In genomic region chr22:19178065-19178658, GRCh38 we compare ENCODE assay signal across 8 cellular contexts. TPM values are rescaled to one million over a fixed set of nuclear protein-coding genes. Genes with fewer than 3 reads are reported as not detected.
DNase-seq lines count a peak whose midpoint lies in the region; ATAC-seq and TF ChIP-seq lines count a peak whose summit lies in the region.

No MANE protein-coding gene starts in this region.

- peak overlapping the region; percentile 85 for H3K4me2 ChIP-seq in fibroblast of lung (ENCODE audit: extremely low read depth, insufficient read depth, low read length)

- DNase-seq in LHCN-M2 (ENCODE audit: low read depth), result peak; percentile 22
- DNase-seq in activated T-cell treated with anti-CD3 and anti-CD28 coated beads, Interleukin-2, amount 50 U/mL, for 24 hours, result no peak
- peak; percentile 11 to 15 for DNase-seq in fibroblast of lung (ENCODE audit: low read depth in 2 of 2)
- no peak for DNase-seq in inferior parietal cortex (ENCODE audit: extremely low spot score)
- DNase-seq in NCI-H2107 treated with DMSO at 0.1 percent for 48 hours (lab: John Stamatoyannopoulos, UW; ENCODE audit: unreplicated experiment), result no peak

- ATAC-seq in GM21786 (IDR thresholded peaks at IDR 0.05; ENCODE audit: unreplicated experiment), result peak; percentile 19

- no peaks in the 10 kb centered on the region for H4K20me1 ChIP-seq in fibroblast of lung (ENCODE audit: control insufficient read depth, extremely low read depth, insufficient read depth, low read length)

- peaks cover 23% of the 10 kb centered on the region for H3K4me1 ChIP-seq in fibroblast of lung (ENCODE audit: control insufficient read depth, extremely low read depth, insufficient read depth, low read length)

- peaks cover 24% of the 10 kb centered on the region for H3K36me3 Mint-ChIP-seq in activated T-cell treated with anti-CD3 and anti-CD28 coated beads, Interleukin-2, amount 50 U/mL, for 24 hours (ENCODE audit: low read depth)
- no peaks in the 10 kb centered on the region for H3K36me3 Mint-ChIP-seq in nephron (ENCODE audit: low read depth)

- no peaks in the 10 kb centered on the region for H3K27me3 Mint-ChIP-seq in activated T-cell treated with anti-CD3 and anti-CD28 coated beads, Interleukin-2, amount 50 U/mL, for 24 hours
- peaks cover 1% of the 10 kb centered on the region for H3K27me3 Mint-ChIP-seq in nephron (ENCODE audit: low read depth)

- H2AFZ ChIP-seq in fibroblast of lung (ENCODE audit: low read length), result no peak overlapping the region

- H3K9ac ChIP-seq in fibroblast of lung (ENCODE audit: insufficient read depth, low read length), result peak overlapping the region; percentile 86

- H3K27me3 ChIP-seq in fibroblast of lung (ENCODE audit: control insufficient read depth, insufficient read depth, low read length), result no peaks in the 10 kb centered on the region

- H3K9me3 ChIP-seq in fibroblast of lung (ENCODE audit: control insufficient read depth, insufficient read depth, low read depth, low read length), result no peaks in the 10 kb centered on the region

- peaks cover 11% of the 10 kb centered on the region for H3K36me3 ChIP-seq in fibroblast of lung (ENCODE audit: control insufficient read depth, insufficient read depth, low read length)

- peak overlapping the region; percentile 74 for H3K4me3 Mint-ChIP-seq in activated T-cell treated with anti-CD3 and anti-CD28 coated beads, Interleukin-2, amount 50 U/mL, for 24 hours
- H3K4me3 Mint-ChIP-seq in nephron, result peak overlapping the region; percentile 41 to 75 (median 69)

- peaks cover 32% of the 10 kb centered on the region for H3K79me2 ChIP-seq in fibroblast of lung (ENCODE audit: control insufficient read depth, insufficient read depth, low read length)

- TF ChIP-seq CTCF in GM12875 (IDR thresholded peaks at IDR 0.05; ENCODE audit: borderline replicate concordance, insufficient read depth, low read depth, low read length), result no peak
- TF ChIP-seq CTCF in fibroblast of lung (conservative IDR thresholded peaks at IDR 0.05 in 1 of 2, IDR thresholded peaks at IDR 0.05 in 1 of 2; ENCODE audit: low read depth in 1 of 2, low read length in 2 of 2), result no peak
- no peak for TF ChIP-seq CTCF in nephron (IDR thresholded peaks at IDR 0.05; ENCODE audit: unreplicated experiment in 3 of 3)

- H3K9me3 Mint-ChIP-seq in activated T-cell treated with anti-CD3 and anti-CD28 coated beads, Interleukin-2, amount 50 U/mL, for 24 hours, result no peaks in the 10 kb centered on the region
- H3K9me3 Mint-ChIP-seq in nephron, result no peaks in the 10 kb centered on the region

- H3K27ac ChIP-seq in fibroblast of lung (ENCODE audit: insufficient read depth, low read length), result peak overlapping the region; percentile 82

- H3K4me1 Mint-ChIP-seq in activated T-cell treated with anti-CD3 and anti-CD28 coated beads, Interleukin-2, amount 50 U/mL, for 24 hours (ENCODE audit: low read depth), result peaks cover 46% of the 10 kb centered on the region
- peaks cover 18% of the 10 kb centered on the region for H3K4me1 Mint-ChIP-seq in nephron

- peak overlapping the region; percentile 91 for H3K4me3 ChIP-seq in GM12875 (ENCODE audit: low read depth, low read length)
- peak overlapping the region; percentile 24 to 83 (median 74) for H3K4me3 ChIP-seq in fibroblast of lung (replicated peaks in 1 of 4; ENCODE audit: control extremely low read depth in 1 of 4, insufficient read depth in 1 of 4, low read depth in 3 of 4, low read length in 4 of 4)

- H3K27ac Mint-ChIP-seq in activated T-cell treated with anti-CD3 and anti-CD28 coated beads, Interleukin-2, amount 50 U/mL, for 24 hours, result no peak overlapping the region
- H3K27ac Mint-ChIP-seq in nephron, result no peak overlapping the region

RNA-seq across cellular contexts. Expression of gene SLC25A1, which starts 0.4 kb away (rescaled TPM):
- total RNA-seq in LHCN-M2 (2014; rRNA removed) (101 and 133 TPM in 2 replicates), fibroblast of lung (72.2 and 161 TPM in 2 replicates)
- polyA plus RNA-seq in LHCN-M2 (2012), result 145 TPM
- polyA plus RNA-seq in fibroblast of lung, result 44.3 and 56.1 TPM in 2 replicates
- 128 and 154 TPM in 2 replicates for polyA plus RNA-seq in fibroblast of lung (2012)
- polyA minus RNA-seq in fibroblast of lung (ENCODE audit: low replicate concordance), result 154 and 206 TPM in 2 replicates

RNA-seq across cellular contexts. Expression of gene GSC2, which starts 28.1 kb away (rescaled TPM):
- total RNA-seq in LHCN-M2 (2014; rRNA removed) (not detected in 2 replicates), fibroblast of lung (not detected in 2 replicates)
- not detected for polyA plus RNA-seq in LHCN-M2 (2012)
- polyA plus RNA-seq in fibroblast of lung, result not detected in 2 replicates
- polyA plus RNA-seq in fibroblast of lung (2012), result not detected in 2 replicates
- polyA minus RNA-seq in fibroblast of lung (ENCODE audit: low replicate concordance), result not detected in 2 replicates

RNA-seq across cellular contexts. Expression of gene ESS2, which starts 33.7 kb away (rescaled TPM):
- 19.1 and 25.4 TPM in 2 replicates for total RNA-seq in LHCN-M2 (2014; rRNA removed)
- polyA plus RNA-seq in LHCN-M2 (2012), result 16.1 TPM
- total RNA-seq in fibroblast of lung, result 5.4 and 6.2 TPM in 2 replicates
- polyA plus RNA-seq in fibroblast of lung, result 7.5 and 9.5 TPM in 2 replicates
- polyA plus RNA-seq in fibroblast of lung (2012), result 10.5 and 15.1 TPM in 2 replicates
- polyA minus RNA-seq in fibroblast of lung (ENCODE audit: low replicate concordance), result 6.1 and 6.8 TPM in 2 replicates

RNA-seq across cellular contexts. Expression of gene TSSK2, which starts 47.1 kb away (rescaled TPM):
- not detected in 2 replicates for total RNA-seq in LHCN-M2 (2014; rRNA removed)
- polyA plus RNA-seq in LHCN-M2 (2012), result not detected
- total RNA-seq in fibroblast of lung, result not detected in 2 replicates
- polyA plus RNA-seq in fibroblast of lung, result not detected in 2 replicates
- polyA plus RNA-seq in fibroblast of lung (2012), result not detected in 2 replicates
- not detected in 2 replicates for polyA minus RNA-seq in fibroblast of lung (ENCODE audit: low replicate concordance)

RNA-seq across cellular contexts. Expression of gene DGCR2, which starts 56.0 kb away (rescaled TPM):
- total RNA-seq in LHCN-M2 (2014; rRNA removed) (28.5 and 35.0 TPM in 2 replicates), fibroblast of lung (36.2 and 39.5 TPM in 2 replicates)
- polyA plus RNA-seq in LHCN-M2 (2012), result 27.9 TPM
- polyA plus RNA-seq in fibroblast of lung, result 34.3 and 41.5 TPM in 2 replicates
- polyA plus RNA-seq in fibroblast of lung (2012), result 35.2 and 35.7 TPM in 2 replicates
- 99.5 and 137 TPM in 2 replicates for polyA minus RNA-seq in fibroblast of lung (ENCODE audit: low replicate concordance)

Comparison
In these comparisons a context has a peak if more than half of its experiments do, and no peak if none do; other contexts are left out.
1. DNase-seq: peak in LHCN-M2 (single experiment) and fibroblast of lung (2 of 2); none in activated T-cell treated with anti-CD3 and anti-CD28 coated beads, Interleukin-2, amount 50 U/mL, for 24 hours (single experiment), inferior parietal cortex (single experiment) and NCI-H2107 treated with DMSO at 0.1 percent for 48 hours (single experiment).